8 cellular contexts compared by ENCODE assay signal in genomic region chr6:45376310-45377040, GRCh38. TPM values are rescaled to one million over a fixed set of nuclear protein-coding genes. Genes with fewer than 3 reads are reported as not detected.
DNase-seq lines count a peak whose midpoint lies in the region; TF ChIP-seq lines count a peak whose summit lies in the region.

No MANE protein-coding gene starts in this region.

- DNase-seq in H7 (no peak), foreskin melanocyte (peak; percentile 13), skeletal muscle cell (ENCODE audit: low read depth) (no peak), NCI-H774 (lab: John Stamatoyannopoulos, UW) (no peak), NCI-H1048 (lab: John Stamatoyannopoulos, UW) (no peak), GM19240 (ENCODE audit: insufficient read length, low spot score) (no peak), AG20443 (ENCODE audit: low spot score) (no peak)

- H3K4me3 ChIP-seq in H7 (ENCODE audit: insufficient read depth, low read depth, low read length), result peak overlapping the region; percentile 83
- H3K4me3 ChIP-seq in WI38 (ENCODE audit: low read depth, low read length), result peak overlapping the region; percentile 82
- H3K4me3 ChIP-seq in skeletal muscle cell (ENCODE audit: low read depth, low read length), result peak overlapping the region; percentile 82

- H3K36me3 ChIP-seq in H7 (replicated peaks; ENCODE audit: control insufficient read depth, insufficient read depth, low read length), result no peaks in the 10 kb centered on the region

- TF ChIP-seq CTCF in WI38 (IDR thresholded peaks at IDR 0.05; ENCODE audit: low read depth, low read length), result no peak

- H3K27me3 ChIP-seq in H7 (ENCODE audit: control insufficient read depth, insufficient read depth, low read length), result no peaks in the 10 kb centered on the region

RNA-seq across cellular contexts. Expression of gene SUPT3H, which starts 1.3 kb away (rescaled TPM):
- total RNA-seq in H7 (2014; rRNA removed; shearing (Covaris generic)), result 9.2 and 13.3 TPM in 2 replicates

RNA-seq across cellular contexts. Expression of gene RUNX2, which starts 48.3 kb away (rescaled TPM):
- total RNA-seq in H7 (2014; rRNA removed; shearing (Covaris generic)), result 0.14 and 0.18 TPM in 2 replicates
